In genomic region chr19:39824143-39825092, GRCh38 we compare ENCODE assay signal across 8 cellular contexts. TPM values are rescaled to one million over a fixed set of nuclear protein-coding genes. Genes with fewer than 3 reads are reported as not detected.
DNase-seq lines count a peak whose midpoint lies in the region; ATAC-seq and TF ChIP-seq lines count a peak whose summit lies in the region.

No MANE protein-coding gene starts in this region.

- H3K9me3 ChIP-seq in Caco-2 (no peaks in the 10 kb centered on the region), neutrophil (no peaks in the 10 kb centered on the region), subcutaneous abdominal adipose tissue (ENCODE audit: control insufficient read depth in 5 of 5, low read length in 5 of 5) (peaks cover 0 to 3% (median 0%) of the 10 kb centered on the region in 5 donors)

- peak overlapping the region; percentile 64 to 92 (median 89) for H3K9ac ChIP-seq in subcutaneous abdominal adipose tissue (ENCODE audit: low read length in 5 of 5)

- H3K4me3 ChIP-seq in Caco-2 (ENCODE audit: low read depth, low read length) (peak overlapping the region; percentile 46), neutrophil (ENCODE audit: low read depth in 1 of 2, low read length in 1 of 2) (peak overlapping the region; percentile 64 to 65), subcutaneous abdominal adipose tissue (ENCODE audit: low read depth in 1 of 5, low read length in 5 of 5) (peak overlapping the region; percentile 74 to 97 (median 90))

- H3K4me1 Mint-ChIP-seq in Caco-2 (ENCODE audit: low read depth, unreplicated experiment): no peaks in the 10 kb centered on the region

- peak overlapping the region; percentile 72 for H3K27ac ChIP-seq in RWPE1
- peak overlapping the region; percentile 58 for H3K27ac ChIP-seq in neutrophil
- peak overlapping the region; percentile 41 for H3K27ac ChIP-seq in subcutaneous abdominal adipose tissue (ENCODE audit: low read depth, low read length)

- H3K27ac Mint-ChIP-seq in Caco-2 (ENCODE audit: unreplicated experiment): no peak overlapping the region

- peaks cover 12% of the 10 kb centered on the region for H3K36me3 Mint-ChIP-seq in Caco-2 (ENCODE audit: insufficient read depth, unreplicated experiment)

- H3K36me3 ChIP-seq in Caco-2 (ENCODE audit: control insufficient read depth, insufficient read depth, low read length): peaks cover 2% of the 10 kb centered on the region; the same call in 1 of the 2 replicates
- H3K36me3 ChIP-seq in neutrophil: peaks cover 36% of the 10 kb centered on the region
- H3K36me3 ChIP-seq in subcutaneous abdominal adipose tissue (ENCODE audit: control insufficient read depth in 5 of 5, insufficient read depth in 5 of 5, low read length in 5 of 5): peaks cover 4 to 41% (median 32%) of the 10 kb centered on the region in 5 donors

- no peaks in the 10 kb centered on the region for H3K9me3 Mint-ChIP-seq in Caco-2 (ENCODE audit: unreplicated experiment)

- no peaks in the 10 kb centered on the region for H3K27me3 Mint-ChIP-seq in Caco-2 (ENCODE audit: insufficient read depth, unreplicated experiment)

- ATAC-seq in GM21423 (IDR thresholded peaks at IDR 0.05; ENCODE audit: unreplicated experiment): peak; percentile 83

- TF ChIP-seq CTCF in Caco-2 (IDR thresholded peaks at IDR 0.05; ENCODE audit: insufficient read depth in 1 of 2, low read depth in 1 of 2, low read length in 1 of 2, severe bottlenecking in 1 of 2, unreplicated experiment in 1 of 2) (no peak), RWPE1 (conservative IDR thresholded peaks at IDR 0.05; ENCODE audit: low read depth) (no peak), neutrophil (IDR thresholded peaks at IDR 0.05) (no peak)

- intact Hi-C loops in Caco-2 (cut with micrococcal nuclease; ENCODE audit: unreplicated experiment): no loop called here

- no peak overlapping the region for H3K4me3 Mint-ChIP-seq in Caco-2 (ENCODE audit: unreplicated experiment)

- no peaks in the 10 kb centered on the region for H3K4me1 ChIP-seq in Caco-2
- peaks cover 16 to 17% of the 10 kb centered on the region in 2 experiments for H3K4me1 ChIP-seq in neutrophil (ENCODE audit: control insufficient read depth in 1 of 2, insufficient read depth in 1 of 2, low read depth in 1 of 2, low read length in 1 of 2)
- peaks cover 6 to 21% (median 16%) of the 10 kb centered on the region in 5 donors for H3K4me1 ChIP-seq in subcutaneous abdominal adipose tissue (ENCODE audit: control insufficient read depth in 5 of 5, insufficient read depth in 5 of 5, low read length in 5 of 5)

- peak; percentile 78 for DNase-seq in Caco-2
- peak; percentile 76 for DNase-seq in HuH-7.5 (ENCODE audit: low spot score)
- DNase-seq in RWPE1 (ENCODE audit: low spot score): peak; percentile 88
- peak; percentile 76 for DNase-seq in activated gamma-delta T cell treated with anti-CD3 and anti-CD28 coated beads, Interleukin-2, amount 50 U/mL, for 16 hours (ENCODE audit: low read depth)
- DNase-seq in globus pallidus (ENCODE audit: low spot score): peak; percentile 98

- CTCF ChIA-PET in Caco-2 (lab: Charles Lee) (no interaction called here), RWPE1 (lab: Yijun Ruan, JAX) (no interaction called here)

- no TSS peak for BruUV-seq in Caco-2 (replicated peaks; lab: Mats Ljungman, UMichigan)

- POLR2A ChIA-PET in Caco-2 (lab: Charles Lee): no interaction called here
- POLR2A ChIA-PET in RWPE1 (lab: Yijun Ruan, JAX; ENCODE audit: low non-redundant PET): interaction anchor here (0.6 kb wide), 1 partner anchor 16 kb away, joined by 3 read pairs; no protein-coding TSS in a partner anchor

- H3K27me3 ChIP-seq in Caco-2 (replicated peaks; ENCODE audit: control insufficient read depth, insufficient read depth, low read length) (no peaks in the 10 kb centered on the region), neutrophil (no peaks in the 10 kb centered on the region), subcutaneous abdominal adipose tissue (ENCODE audit: control insufficient read depth in 5 of 5, insufficient read depth in 4 of 5, low read length in 5 of 5) (no peaks in the 10 kb centered on the region)

RNA-seq across cellular contexts. Expression of gene DYRK1B, which starts 9.5 kb away (rescaled TPM):
- total RNA-seq in Caco-2 (2022): 4.8 and 5.4 TPM in 2 replicates

RNA-seq across cellular contexts. Expression of gene FBL, which starts 21.8 kb away (rescaled TPM):
- 374 and 411 TPM in 2 replicates for total RNA-seq in Caco-2 (2022)

RNA-seq across cellular contexts. Expression of gene LEUTX, which starts 45.8 kb away (rescaled TPM):
- not detected in 2 replicates for total RNA-seq in Caco-2 (2022)

Comparison
In these comparisons a context has a peak if more than half of its experiments do, and no peak if none do; other contexts are left out.
1. Peak in every context shown above with its lines: DNase-seq, ATAC-seq, H3K4me3 ChIP-seq and H3K27ac ChIP-seq.